In genomic region chr21:45366476-45366875, GRCh38 we compare ENCODE assay signal across 13 cellular contexts. TPM values are rescaled to one million over a fixed set of nuclear protein-coding genes. Genes with fewer than 3 reads are reported as not detected.
DNase-seq lines count a peak whose midpoint lies in the region; ATAC-seq, FAIRE-seq and TF ChIP-seq lines count a peak whose summit lies in the region.
"Had no signal": no experiment of that assay in that cellular context is flagged by ENCODE, and none has a peak within 500 bp of the region (broad histone marks: within the 10 kb centered on the region; RNA-seq: fewer than 3 reads in every experiment).

No MANE protein-coding gene starts in this region.

- 91 to 96% (median 93%) methylated on average over 17 of the region's 17 CpGs for WGBS in heart left ventricle, 4 donors

- H2AFZ ChIP-seq in ACC112 (ENCODE audit: low read length, unreplicated experiment), result no peak overlapping the region

- TF ChIP-seq CTCF in RWPE1 (conservative IDR thresholded peaks at IDR 0.05; ENCODE audit: low read depth), result no peak
- TF ChIP-seq CTCF in heart left ventricle (IDR thresholded peaks at IDR 0.05), result no peak
- TF ChIP-seq CTCF in progenitor cell of endocrine pancreas (IDR thresholded peaks at IDR 0.05; ENCODE audit: unreplicated experiment), result no peak
- no peak for TF ChIP-seq CTCF in omental fat pad (IDR thresholded peaks at IDR 0.05)

- DNase-seq in RWPE1 (ENCODE audit: low spot score) (no peak), heart left ventricle (peak in 1 of 5 donors; percentile 10), progenitor cell of endocrine pancreas (ENCODE audit: low spot score, unreplicated experiment) (no peak), omental fat pad (ENCODE audit: low spot score) (no peak), GM19239 (ENCODE audit: insufficient read length, low spot score) (no peak)
- no peak for DNase-seq in activated naive CD4-positive, alpha-beta T cell (lab: John Stamatoyannopoulos, UW)
- no peak for DNase-seq in stimulated activated CD4-positive, alpha-beta T cell treated with anti-CD3 and anti-CD28 coated beads, Interleukin-4, amount 100 ng/mL, for 24 hours
- DNase-seq: activated CD4-positive, CD25-positive, alpha-beta regulatory T cell treated with anti-CD3 and anti-CD28 coated beads, Interleukin-2, amount 50 U/mL, for 72 hours; activated T-cell treated with anti-CD3 and anti-CD28 coated beads, Interleukin-2, amount 50 U/mL, for 4 hours; NCI-H1048; T-helper 1 cell had no signal

- no peaks in the 10 kb centered on the region for H3K9me3 ChIP-seq in heart left ventricle
- H3K9me3 ChIP-seq: tibial nerve had no signal

- ATAC-seq in heart left ventricle, result no peak
- ATAC-seq in omental fat pad (ENCODE audit: low FRiP score), result no peak
- ATAC-seq: activated T-cell treated with anti-CD3 and anti-CD28 coated beads, Interleukin-2, amount 50 U/mL, for 4 hours had no signal

- CTCF ChIA-PET in RWPE1 (lab: Yijun Ruan, JAX), result interaction anchor here (1.0 kb wide), 1 partner anchor 15 kb away, joined by 3 read pairs; no protein-coding TSS in a partner anchor

- POLR2A ChIA-PET in RWPE1 (lab: Yijun Ruan, JAX; ENCODE audit: low non-redundant PET), result no interaction called here

- H3K4me3 Mint-ChIP-seq in progenitor cell of endocrine pancreas (ENCODE audit: low read depth), result no peak overlapping the region
- H3K4me3 Mint-ChIP-seq: activated T-cell treated with anti-CD3 and anti-CD28 coated beads, Interleukin-2, amount 50 U/mL, for 4 hours had no signal

- H3K36me3 Mint-ChIP-seq in progenitor cell of endocrine pancreas (ENCODE audit: insufficient read depth), result no peaks in the 10 kb centered on the region

- H3K4me1 Mint-ChIP-seq in progenitor cell of endocrine pancreas (ENCODE audit: low read depth), result peaks cover 20% of the 10 kb centered on the region

- peak overlapping the region; percentile 76 for H3K27ac Mint-ChIP-seq in progenitor cell of endocrine pancreas

- H3K4me1 ChIP-seq in ACC112 (ENCODE audit: control insufficient read depth, insufficient read depth, low read length, unreplicated experiment) (peaks cover 41% of the 10 kb centered on the region), heart left ventricle (peaks cover 2 to 52% (median 38%) of the 10 kb centered on the region in 12 donors)

- H3K27ac ChIP-seq in ACC112 (ENCODE audit: low read depth, low read length) (peak overlapping the region; percentile 100), RWPE1 (peak overlapping the region; percentile 98), heart left ventricle (peak overlapping the region in 8 of 12 donors; percentile 32 to 98 (median 84))

- H3K27me3 ChIP-seq in ACC112 (ENCODE audit: insufficient read depth, low read length), result no peaks in the 10 kb centered on the region
- H3K27me3 ChIP-seq in heart left ventricle, result no peaks in the 10 kb centered on the region
- H3K27me3 ChIP-seq: tibial nerve had no signal

- peaks cover 12% of the 10 kb centered on the region for H3K27me3 Mint-ChIP-seq in progenitor cell of endocrine pancreas

- H3K36me3 ChIP-seq in ACC112 (ENCODE audit: insufficient read depth, low read length), result no peaks in the 10 kb centered on the region
- H3K36me3 ChIP-seq in heart left ventricle, result no peaks in the 10 kb centered on the region
- H3K36me3 ChIP-seq: tibial nerve had no signal

- intact Hi-C loops in heart left ventricle (cut with DNase I), result loop anchor here in 1 of 10 donors (2.0 kb wide), 1 partner anchor 62 kb away; no protein-coding TSS in a partner anchor

- H3K79me2 ChIP-seq in ACC112 (ENCODE audit: control insufficient read depth, insufficient read depth, low read length, unreplicated experiment), result no peaks in the 10 kb centered on the region

- no peak for FAIRE-seq in GM19239 (lab: Jason Lieb, UNC)

- TF ChIP-seq POLR2A in heart left ventricle (IDR thresholded peaks at IDR 0.05), result no peak

- no peak overlapping the region for H3K4me3 ChIP-seq in ACC112 (ENCODE audit: low read depth, low read length)
- H3K4me3 ChIP-seq in heart left ventricle, result no peak overlapping the region
- H3K4me3 ChIP-seq: tibial nerve had no signal

- H3K9me3 Mint-ChIP-seq in progenitor cell of endocrine pancreas (ENCODE audit: low read depth), result no peaks in the 10 kb centered on the region
- H3K9me3 Mint-ChIP-seq: activated T-cell treated with anti-CD3 and anti-CD28 coated beads, Interleukin-2, amount 50 U/mL, for 4 hours had no signal

RNA-seq across cellular contexts. Expression of gene COL18A1, which starts 38.5 kb away (rescaled TPM):
- 100 to 1,000 TPM in 2 of 9 donors, 10 to 100 TPM in 7; 31.7 to 109 (median 59.0) TPM for total RNA-seq in heart left ventricle
- polyA plus RNA-seq in heart left ventricle, result 10 to 100 TPM; 38.9 to 65.6 TPM
- total RNA-seq in progenitor cell of endocrine pancreas, result 271 TPM in 2 replicates
- 100 to 1,000 TPM in 2 of 4 donors, 10 to 100 TPM in 2; 64.7 to 110 (median 98.9) TPM for total RNA-seq in omental fat pad
